In genomic region chr14:100827140-100827517, GRCh38 we compare ENCODE assay signal across 9 cellular contexts. TPM values are rescaled to one million over a fixed set of nuclear protein-coding genes. Genes with fewer than 3 reads are reported as not detected.
DNase-seq lines count a peak whose midpoint lies in the region; ATAC-seq and TF ChIP-seq lines count a peak whose summit lies in the region.
"Had no signal": no experiment of that assay in that cellular context is flagged by ENCODE, and none has a peak within 500 bp of the region (broad histone marks: within the 10 kb centered on the region; RNA-seq: fewer than 3 reads in every experiment).

No MANE protein-coding gene starts in this region.

- WGBS in esophagus squamous epithelium, 2 donors, result 33 to 52% methylated on average over 9 of the region's 25 CpGs

- no peaks in the 10 kb centered on the region for H3K9me3 ChIP-seq in Panc1 (ENCODE audit: control insufficient read depth, insufficient read depth, low read depth, low read length)
- H3K9me3 ChIP-seq in esophagus squamous epithelium, result peaks cover 0 to 7% (median 0%) of the 10 kb centered on the region in 3 donors
- H3K9me3 ChIP-seq in HAP-1, result peaks cover 5% of the 10 kb centered on the region

- H3K4me1 ChIP-seq in Panc1 (ENCODE audit: control insufficient read depth, insufficient read depth, low read length), result peaks cover 4% of the 10 kb centered on the region; the same call in 1 of the 2 replicates
- H3K4me1 ChIP-seq in esophagus squamous epithelium, result peaks cover 0 to 26% (median 0%) of the 10 kb centered on the region in 3 donors
- no peaks in the 10 kb centered on the region for H3K4me1 ChIP-seq in rectal smooth muscle tissue (ENCODE audit: control insufficient read depth, insufficient read depth, low read length)
- H3K4me1 ChIP-seq in HAP-1, result peaks cover 38% of the 10 kb centered on the region

- no peak for DNase-seq in Panc1 (ENCODE audit: low read depth, low spot score)
- no peak for DNase-seq in esophagus squamous epithelium (lab: John Stamatoyannopoulos, UW)
- DNase-seq in iPS-NIHi7 (ENCODE audit: extremely low spot score), result no peak
- DNase-seq in NCI-H524 (lab: John Stamatoyannopoulos, UW), result no peak
- no peak for DNase-seq in medulla oblongata (ENCODE audit: extremely low spot score)
- DNase-seq in HAP-1 (ENCODE audit: low spot score in 2 of 2), result no peak
- DNase-seq: activated CD4-positive, alpha-beta T cell treated with anti-CD3 and anti-CD28 coated beads for 1 hour had no signal

- H3K27ac ChIP-seq in C4-2B, result no peak overlapping the region
- H3K27ac ChIP-seq in Panc1 (ENCODE audit: low read length), result peak overlapping the region; percentile 60
- H3K27ac ChIP-seq in esophagus squamous epithelium, result peak overlapping the region in 3 of 4 donors; percentile 51 to 69 (median 67)
- no peak overlapping the region for H3K27ac ChIP-seq in rectal smooth muscle tissue (ENCODE audit: low read depth, low read length)

- TF ChIP-seq CTCF in C4-2B (conservative IDR thresholded peaks at IDR 0.05) (peak; percentile 57), Panc1 (IDR thresholded peaks at IDR 0.05) (peak; percentile 85), esophagus squamous epithelium (IDR thresholded peaks at IDR 0.05) (peak in 3 of 6 experiments; percentile 4 to 28 (median 16))

- H3K27me3 ChIP-seq in Panc1 (ENCODE audit: control insufficient read depth, insufficient read depth, low read length) (no peaks in the 10 kb centered on the region), esophagus squamous epithelium (peaks cover 0 to 64% (median 2%) of the 10 kb centered on the region in 4 donors), rectal smooth muscle tissue (ENCODE audit: control insufficient read depth, insufficient read depth, low read length) (peaks cover 5% of the 10 kb centered on the region), HAP-1 (ENCODE audit: low read depth) (no peaks in the 10 kb centered on the region)

- no peak for TF ChIP-seq POLR2A in esophagus squamous epithelium (IDR thresholded peaks at IDR 0.05)

- CTCF ChIA-PET in Panc1 (lab: Charles Lee), result no interaction called here

- intact Hi-C loops in Panc1 (cut with micrococcal nuclease; ENCODE audit: unreplicated experiment) (loop anchor here (5.0 kb wide), 1 partner anchor 160 kb away; no protein-coding TSS in a partner anchor), esophagus squamous epithelium (cut with DNase I) (loop anchor here (10.0 kb wide), 1 partner anchor 162 kb away; no protein-coding TSS in a partner anchor)

- peak overlapping the region; percentile 55 to 83 for H3K4me3 ChIP-seq in Panc1 (ENCODE audit: low read depth in 2 of 2, low read length in 2 of 2)
- H3K4me3 ChIP-seq in esophagus squamous epithelium, result peak overlapping the region in 3 of 4 donors; percentile 32 to 53 (median 41)
- H3K4me3 ChIP-seq in rectal smooth muscle tissue (ENCODE audit: low read length), result peak overlapping the region; percentile 40
- H3K4me3 ChIP-seq in HAP-1, result no peak overlapping the region

- POLR2A ChIA-PET in Panc1 (lab: Charles Lee), result no interaction called here

- no TSS peak for BruUV-seq in Panc1 (replicated peaks; lab: Mats Ljungman, UMichigan)

- in situ Hi-C loops in Panc1 (cut with HindIII; ENCODE audit: low pct_unique_long_range_greater_than_20kb, low sequenced_read_pairs) (no loop called here), HAP-1 (cut with MboI; ENCODE audit: low sequenced_read_pairs) (no loop called here)

- no peaks in the 10 kb centered on the region for H3K36me3 ChIP-seq in Panc1 (ENCODE audit: control insufficient read depth, insufficient read depth, low read length)
- H3K36me3 ChIP-seq in esophagus squamous epithelium, result no peaks in the 10 kb centered on the region
- no peaks in the 10 kb centered on the region for H3K36me3 ChIP-seq in rectal smooth muscle tissue (ENCODE audit: control insufficient read depth, insufficient read depth, low read length)
- H3K36me3 ChIP-seq in HAP-1 (replicated peaks), result no peaks in the 10 kb centered on the region

- no peak overlapping the region for H3K9ac ChIP-seq in rectal smooth muscle tissue (ENCODE audit: low read length)

- peak; percentile 16; the same call in 1 of the 2 replicates for ATAC-seq in Panc1

RNA-seq across cellular contexts. Expression of gene MEG3, which starts 1.2 kb away (rescaled TPM):
- 62.4 TPM for total RNA-seq in Panc1 (2021; ENCODE audit: unreplicated experiment)
- 35.4 TPM for polyA plus RNA-seq in Panc1 (2012; ENCODE audit: insufficient read length)
- total RNA-seq in esophagus squamous epithelium, result 10 to 100 TPM in 1 of 4 donors, 1 to 10 TPM in 3; 1.2 to 18.9 (median 3.5) TPM

Comparison
In these comparisons a context has a peak if more than half of its experiments do, and no peak if none do; other contexts are left out.
1. H3K27ac ChIP-seq: peak in Panc1 (single experiment) and esophagus squamous epithelium (3 of 4); none in C4-2B (single experiment) and rectal smooth muscle tissue (single experiment).